Comparison of ENCODE assay signal across 28 cellular contexts in the genomic region with DNA sequence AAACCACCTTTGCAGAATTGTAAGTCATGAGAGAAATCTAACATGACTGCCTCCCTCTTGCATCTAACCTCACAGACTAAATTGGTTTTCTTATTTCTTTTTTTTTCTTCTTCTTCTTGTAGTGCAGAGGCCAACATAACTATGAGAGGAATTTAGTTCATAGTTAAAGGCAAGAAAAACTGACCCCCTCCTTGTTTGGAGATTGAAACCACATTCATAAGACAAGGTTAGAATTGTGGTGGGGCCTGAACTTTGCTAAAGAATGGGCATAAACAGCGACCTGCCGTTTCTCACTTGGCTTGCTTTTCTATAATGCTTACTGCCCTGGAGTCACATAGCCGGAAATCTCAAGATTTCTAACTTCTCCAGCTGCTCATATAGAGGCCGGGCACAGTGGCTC. TPM values are rescaled to one million over a fixed set of nuclear protein-coding genes. Genes with fewer than 3 reads are reported as not detected.
DNase-seq lines count a peak whose midpoint lies in the region; ATAC-seq and TF ChIP-seq lines count a peak whose summit lies in the region.
"Had no signal": no experiment of that assay in that cellular context is flagged by ENCODE, and none has a peak within 500 bp of the region (broad histone marks: within the 10 kb centered on the region; RNA-seq: fewer than 3 reads in every experiment).

No MANE protein-coding gene starts in this region.

- TF ChIP-seq POLR2A in gastroesophageal sphincter (IDR thresholded peaks at IDR 0.05) = no peak

- H3K9me3 ChIP-seq in CD4-positive, CD25-positive, alpha-beta regulatory T cell (ENCODE audit: control insufficient read depth in 2 of 2, low read length in 2 of 2) = no peaks in the 10 kb centered on the region
- H3K9me3 ChIP-seq in ascending aorta (no peaks in the 10 kb centered on the region), gastroesophageal sphincter (no peaks in the 10 kb centered on the region)
- H3K9me3 ChIP-seq: right atrium auricular region, uterus had no signal

- 0 to 17% methylated on average over 1 of the region's 4 CpGs for WGBS in gastroesophageal sphincter (ENCODE audit: low coverage in 1 of 2), 2 donors

- peaks cover 5% of the 10 kb centered on the region for H3K36me3 Mint-ChIP-seq in CD4-positive, CD25-positive, alpha-beta regulatory T cell

- no peak for TF ChIP-seq CTCF in ascending aorta (IDR thresholded peaks at IDR 0.05)
- TF ChIP-seq CTCF in gastroesophageal sphincter (IDR thresholded peaks at IDR 0.05) = no peak

- intact Hi-C loops in ascending aorta (cut with DNase I) = no loop called here

- no peaks in the 10 kb centered on the region for H3K27me3 ChIP-seq in CD4-positive, CD25-positive, alpha-beta regulatory T cell (ENCODE audit: control insufficient read depth, insufficient read depth, low read length)
- H3K27me3 ChIP-seq in ascending aorta (no peaks in the 10 kb centered on the region), gastroesophageal sphincter (no peaks in the 10 kb centered on the region), H7 (ENCODE audit: control insufficient read depth, insufficient read depth, low read length) (peaks cover 2% of the 10 kb centered on the region; the same call in 1 of the 2 replicates)
- H3K27me3 ChIP-seq: right atrium auricular region, uterus had no signal

- H3K36me3 ChIP-seq in CD4-positive, CD25-positive, alpha-beta regulatory T cell (ENCODE audit: control insufficient read depth, insufficient read depth, low read length) = peaks cover 10% of the 10 kb centered on the region
- H3K36me3 ChIP-seq in ascending aorta (peaks cover under 1 to 11% of the 10 kb centered on the region in 2 donors), gastroesophageal sphincter (peaks cover 0 to 13% of the 10 kb centered on the region in 2 donors), H7 (replicated peaks; ENCODE audit: control insufficient read depth, insufficient read depth, low read length) (peaks cover 2% of the 10 kb centered on the region; the same call in 1 of the 2 replicates)
- H3K36me3 ChIP-seq: uterus had no signal

- H3K4me3 Mint-ChIP-seq in CD4-positive, CD25-positive, alpha-beta regulatory T cell = peak overlapping the region in 3 of 4 donors; percentile 59 to 83 (median 83)

- H3K4me3 ChIP-seq in CD4-positive, CD25-positive, alpha-beta regulatory T cell (ENCODE audit: low read depth, low read length) = no peak overlapping the region
- no peak overlapping the region for H3K4me3 ChIP-seq in ascending aorta
- no peak overlapping the region for H3K4me3 ChIP-seq in gastroesophageal sphincter
- H3K4me3 ChIP-seq in skin epidermis = no peak overlapping the region
- H3K4me3 ChIP-seq in H7 (ENCODE audit: insufficient read depth, low read depth, low read length) = no peak overlapping the region
- H3K4me3 ChIP-seq: right atrium auricular region, uterus had no signal

- DNase-seq in CD4-positive, CD25-positive, alpha-beta regulatory T cell = no peak
- no peak for DNase-seq in ascending aorta (ENCODE audit: low spot score in 2 of 2)
- no peak for DNase-seq in H7
- DNase-seq: ACHN; activated CD8-positive, alpha-beta T cell treated with anti-CD3 and anti-CD28 coated beads for 36 hours; activated naive CD4-positive, alpha-beta T cell; cerebellar nuclear complex; effector CD8-positive, alpha-beta T cell; GF-D8; mammary epithelial cell; MV-4-11; NCI-H1694; NCI-H2171 treated with DMSO at 0.1 percent for 48 hours; NCI-H774; PC-3; Right ventricle myocardium superior; uterus had no signal

- no peak for ATAC-seq in CD4-positive, CD25-positive, alpha-beta regulatory T cell (ENCODE audit: low read depth in 2 of 2)
- no peak for ATAC-seq in gastroesophageal sphincter
- ATAC-seq in GM19455 (IDR thresholded peaks at IDR 0.05; ENCODE audit: unreplicated experiment) = no peak
- no peak for ATAC-seq in GM19324 (IDR thresholded peaks at IDR 0.05; ENCODE audit: low FRiP score, unreplicated experiment)
- ATAC-seq in HG03354 (IDR thresholded peaks at IDR 0.05; ENCODE audit: poor library complexity, severe bottlenecking, unreplicated experiment) = no peak
- ATAC-seq: activated CD4-positive, CD25-positive, alpha-beta regulatory T cell treated with anti-CD3 and anti-CD28 coated beads, Interleukin-2, amount 50 U/mL, for 24 hours; activated CD8-positive, alpha-beta T cell treated with anti-CD3 and anti-CD28 coated beads for 36 hours; HCT116; PC-3 had no signal

- TF ChIP-seq EP300 in gastroesophageal sphincter (IDR thresholded peaks at IDR 0.05) = no peak

- H3K9me3 Mint-ChIP-seq in CD4-positive, CD25-positive, alpha-beta regulatory T cell = no peaks in the 10 kb centered on the region
- H3K9me3 Mint-ChIP-seq: activated CD8-positive, alpha-beta T cell treated with anti-CD3 and anti-CD28 coated beads for 36 hours had no signal

- peaks cover 24% of the 10 kb centered on the region for H3K4me1 ChIP-seq in CD4-positive, CD25-positive, alpha-beta regulatory T cell (ENCODE audit: control insufficient read depth, insufficient read depth, low read length, poor library complexity, severe bottlenecking)
- H3K4me1 ChIP-seq in ascending aorta (peaks cover 32 to 72% of the 10 kb centered on the region in 2 donors), gastroesophageal sphincter (peaks cover 0 to 76% (median 34%) of the 10 kb centered on the region in 3 donors)

- H3K4me1 Mint-ChIP-seq in CD4-positive, CD25-positive, alpha-beta regulatory T cell = peaks cover 6 to 35% (median 10%) of the 10 kb centered on the region in 4 donors

- H3K27ac ChIP-seq in CD4-positive, CD25-positive, alpha-beta regulatory T cell (ENCODE audit: insufficient read depth, low read length, poor library complexity, severe bottlenecking) = no peak overlapping the region
- peak overlapping the region; percentile 91 to 100 for H3K27ac ChIP-seq in ascending aorta
- peak overlapping the region in 3 of 4 donors; percentile 88 to 94 (median 90) for H3K27ac ChIP-seq in gastroesophageal sphincter
- peak overlapping the region in 14 of 21 experiments; percentile 12 to 92 (median 86) for H3K27ac ChIP-seq in skin epidermis
- H3K27ac ChIP-seq: KMS-11 had no signal

- H3K27ac Mint-ChIP-seq in CD4-positive, CD25-positive, alpha-beta regulatory T cell = no peak overlapping the region

- H3K27me3 Mint-ChIP-seq in CD4-positive, CD25-positive, alpha-beta regulatory T cell = peaks cover 4% of the 10 kb centered on the region
- H3K27me3 Mint-ChIP-seq: activated CD8-positive, alpha-beta T cell treated with anti-CD3 and anti-CD28 coated beads for 36 hours had no signal

RNA-seq across cellular contexts. Expression of gene POLM, which starts 2.4 kb away (rescaled TPM):
- total RNA-seq in CD4-positive, CD25-positive, alpha-beta regulatory T cell = 38.0 TPM
- 10 to 100 TPM; 14.8 to 22.3 (median 20.2) TPM for polyA plus RNA-seq in CD4-positive, CD25-positive, alpha-beta regulatory T cell
- 58.8 TPM for total RNA-seq in ascending aorta
- 10 to 100 TPM; 28.1 to 55.1 (median 32.4) TPM for total RNA-seq in gastroesophageal sphincter
- total RNA-seq in H7 (2014; rRNA removed; shearing (Covaris generic)) = 16.9 and 17.0 TPM in 2 replicates

RNA-seq across cellular contexts. Expression of gene PGAM2, which starts 19.3 kb away (rescaled TPM):
- 1.1 TPM for total RNA-seq in CD4-positive, CD25-positive, alpha-beta regulatory T cell
- polyA plus RNA-seq in CD4-positive, CD25-positive, alpha-beta regulatory T cell = not detected
- total RNA-seq in ascending aorta (not detected), gastroesophageal sphincter (1 to 10 TPM in 2 of 4 donors, not detected in 2; 3.2 to 3.9 TPM)
- 2.7 and 4.5 TPM in 2 replicates for total RNA-seq in H7 (2014; rRNA removed; shearing (Covaris generic))
- total RNA-seq: HT1080, mammary epithelial cell, omental fat pad had no signal
- polyA plus RNA-seq: mammary epithelial cell had no signal

RNA-seq across cellular contexts. Expression of gene AEBP1, which starts 19.4 kb away (rescaled TPM):
- total RNA-seq in CD4-positive, CD25-positive, alpha-beta regulatory T cell = 4.1 TPM
- 1 to 10 TPM in 1 of 4 donors, under 1 TPM in 3; 0.51 to 1.7 (median 0.89) TPM for polyA plus RNA-seq in CD4-positive, CD25-positive, alpha-beta regulatory T cell
- total RNA-seq in ascending aorta (1,349 TPM), gastroesophageal sphincter (100 to 1,000 TPM; 101 to 248 (median 171) TPM)
- 12.9 and 15.8 TPM in 2 replicates for total RNA-seq in H7 (2014; rRNA removed; shearing (Covaris generic))
- total RNA-seq: HT1080, PC-3 had no signal

RNA-seq across cellular contexts. Expression of gene POLD2, which starts 38.7 kb away (rescaled TPM):
- total RNA-seq in CD4-positive, CD25-positive, alpha-beta regulatory T cell = 37.1 TPM
- 10 to 100 TPM; 53.3 to 59.0 (median 55.0) TPM for polyA plus RNA-seq in CD4-positive, CD25-positive, alpha-beta regulatory T cell
- total RNA-seq in ascending aorta (97.0 TPM), gastroesophageal sphincter (10 to 100 TPM; 45.3 to 52.6 (median 50.8) TPM)
- total RNA-seq in H7 (2014; rRNA removed; shearing (Covaris generic)) = 134 and 136 TPM in 2 replicates

RNA-seq across cellular contexts. Expression of gene DBNL, which starts 40.2 kb away (rescaled TPM):
- total RNA-seq in CD4-positive, CD25-positive, alpha-beta regulatory T cell = 104 TPM
- polyA plus RNA-seq in CD4-positive, CD25-positive, alpha-beta regulatory T cell = 100 to 1,000 TPM; 138 to 206 (median 186) TPM
- 177 TPM for total RNA-seq in ascending aorta
- 100 to 1,000 TPM in 3 of 4 donors, 10 to 100 TPM in 1; 92.2 to 132 (median 124) TPM for total RNA-seq in gastroesophageal sphincter
- 43.0 and 63.8 TPM in 2 replicates for total RNA-seq in H7 (2014; rRNA removed; shearing (Covaris generic))
